16 cellular contexts compared by ENCODE assay signal in genomic region chrX:9635368-9635767, GRCh38.
DNase-seq lines count a peak whose midpoint lies in the region; ATAC-seq, FAIRE-seq and TF ChIP-seq lines count a peak whose summit lies in the region.
"Had no signal": no experiment of that assay in that cellular context is flagged by ENCODE, and none has a peak within 500 bp of the region (broad histone marks: within the 10 kb centered on the region; RNA-seq: fewer than 3 reads in every experiment).

No MANE protein-coding gene starts in this region.

- H3K9me3 Mint-ChIP-seq in activated T-helper 1 cell treated with anti-CD3 and anti-CD28 coated beads, Interleukin-12 subunit alpha, Interleukin-12 subunit beta, Interleukin-2, Interleukin-4 antibody, amounts not matched to agents 30 ng/mL and 10 ng/mL and 1 ng/mL, durations not matched to agents 14 hours and 24 hours and 36 hours: no peaks in the 10 kb centered on the region
- H3K9me3 Mint-ChIP-seq: CD14-positive monocyte, GM23338 had no signal

- intact Hi-C loops in endothelial cell of umbilical vein (cut with micrococcal nuclease) (no loop called here), right cardiac atrium (cut with DNase I) (no loop called here)
- intact Hi-C loops in activated T-helper 1 cell treated with anti-CD3 and anti-CD28 coated beads, Interleukin-12 subunit alpha, Interleukin-12 subunit beta, Interleukin-2, Interleukin-4 antibody, amounts not matched to agents 30 ng/mL and 10 ng/mL and 1 ng/mL, durations not matched to agents 14 hours and 24 hours and 36 hours (cut with micrococcal nuclease): no loop called here

- H3K4me1 ChIP-seq in endothelial cell of umbilical vein (ENCODE audit: control insufficient read depth, extremely low read depth, insufficient read depth, low read length) (no peaks in the 10 kb centered on the region), right cardiac atrium (ENCODE audit: control insufficient read depth, insufficient read depth, low read length) (no peaks in the 10 kb centered on the region), stomach smooth muscle (ENCODE audit: control insufficient read depth, insufficient read depth, low read length) (peaks cover 5% of the 10 kb centered on the region)
- H3K4me1 ChIP-seq: A549, Caco-2 had no signal

- H4K20me1 ChIP-seq in endothelial cell of umbilical vein (replicated peaks; ENCODE audit: control insufficient read depth, extremely low read depth, insufficient read depth, low read length): no peaks in the 10 kb centered on the region

- H3K27ac Mint-ChIP-seq in activated T-helper 1 cell treated with anti-CD3 and anti-CD28 coated beads, Interleukin-12 subunit alpha, Interleukin-12 subunit beta, Interleukin-2, Interleukin-4 antibody, amounts not matched to agents 30 ng/mL and 10 ng/mL and 1 ng/mL, durations not matched to agents 14 hours and 24 hours and 36 hours: no peak overlapping the region
- H3K27ac Mint-ChIP-seq: CD14-positive monocyte, GM23338 had no signal

- CTCF ChIA-PET in endothelial cell of umbilical vein (lab: Charles Lee): no interaction called here

- H3K27me3 Mint-ChIP-seq in activated T-helper 1 cell treated with anti-CD3 and anti-CD28 coated beads, Interleukin-12 subunit alpha, Interleukin-12 subunit beta, Interleukin-2, Interleukin-4 antibody, amounts not matched to agents 30 ng/mL and 10 ng/mL and 1 ng/mL, durations not matched to agents 14 hours and 24 hours and 36 hours (ENCODE audit: insufficient read depth): no peaks in the 10 kb centered on the region

- H3K4me3 ChIP-seq in endothelial cell of umbilical vein (replicated peaks in 1 of 3; ENCODE audit: insufficient read depth in 1 of 3, low read depth in 1 of 3, low read length in 3 of 3) (no peak overlapping the region), right cardiac atrium (ENCODE audit: low read length) (no peak overlapping the region), stomach smooth muscle (ENCODE audit: low read length in 2 of 2) (no peak overlapping the region)
- H3K4me3 ChIP-seq: A549, GM23338 had no signal

- no peak for TF ChIP-seq CTCF in endothelial cell of umbilical vein (IDR thresholded peaks at IDR 0.05; ENCODE audit: extremely low read depth in 1 of 2, insufficient read depth in 1 of 2, low read depth in 1 of 2, low read length in 2 of 2)

- no peak overlapping the region for H3K4me2 ChIP-seq in endothelial cell of umbilical vein (ENCODE audit: insufficient read depth, low read length)
- H3K4me2 ChIP-seq: A549, GM23338 had no signal

- dilution Hi-C loops in endothelial cell of umbilical vein (cut with MboI; ENCODE audit: extremely low pct_ligation_motif_present, low sequenced_read_pairs): no loop called here

- no peaks in the 10 kb centered on the region for H3K9me1 ChIP-seq in endothelial cell of umbilical vein (replicated peaks; ENCODE audit: control insufficient read depth, extremely low read depth, insufficient read depth, low read length)

- H3K27ac ChIP-seq in endothelial cell of umbilical vein (ENCODE audit: insufficient read depth, low read depth, low read length) (no peak overlapping the region), right cardiac atrium (ENCODE audit: low read length) (no peak overlapping the region), stomach smooth muscle (ENCODE audit: low read length) (peak overlapping the region; percentile 77)
- H3K27ac ChIP-seq: A549 had no signal

- H3K36me3 ChIP-seq in endothelial cell of umbilical vein (ENCODE audit: control insufficient read depth in 2 of 2, extremely low read depth in 1 of 2, insufficient read depth in 2 of 2, low read length in 2 of 2) (no peaks in the 10 kb centered on the region), stomach smooth muscle (ENCODE audit: control insufficient read depth in 2 of 2, insufficient read depth in 2 of 2, low read length in 2 of 2) (no peaks in the 10 kb centered on the region)

- no peaks in the 10 kb centered on the region for H3K27me3 ChIP-seq in endothelial cell of umbilical vein (ENCODE audit: control insufficient read depth in 2 of 2, insufficient read depth in 2 of 2, low read length in 2 of 2)
- H3K27me3 ChIP-seq in right cardiac atrium (ENCODE audit: control insufficient read depth, insufficient read depth): no peaks in the 10 kb centered on the region
- H3K27me3 ChIP-seq in stomach smooth muscle (ENCODE audit: control insufficient read depth in 1 of 2, insufficient read depth in 2 of 2, low read length in 2 of 2): no peaks in the 10 kb centered on the region

- POLR2A ChIA-PET in endothelial cell of umbilical vein (lab: Charles Lee): no interaction called here

- H3K9ac ChIP-seq in endothelial cell of umbilical vein (replicated peaks; ENCODE audit: extremely low read depth, insufficient read depth, low read length): no peak overlapping the region
- H3K9ac ChIP-seq in stomach smooth muscle (ENCODE audit: low read length in 2 of 2): no peak overlapping the region

- H3K9me3 ChIP-seq in endothelial cell of umbilical vein (replicated peaks; ENCODE audit: control insufficient read depth, insufficient read depth, low read length): no peaks in the 10 kb centered on the region
- H3K9me3 ChIP-seq in right cardiac atrium (ENCODE audit: control insufficient read depth, low read length): no peaks in the 10 kb centered on the region
- H3K9me3 ChIP-seq in stomach smooth muscle (ENCODE audit: control insufficient read depth in 2 of 2, low read length in 2 of 2): no peaks in the 10 kb centered on the region
- H3K9me3 ChIP-seq: A549, Caco-2 had no signal

- FAIRE-seq in endothelial cell of umbilical vein (lab: Jason Lieb, UNC): peak; percentile 18
- FAIRE-seq: A549, HTR-8/SVneo had no signal

- no peaks in the 10 kb centered on the region for H3K79me2 ChIP-seq in endothelial cell of umbilical vein (ENCODE audit: control insufficient read depth, insufficient read depth, low read length)

- ATAC-seq in right cardiac atrium (peak; percentile 53 to 83), GM19328 (IDR thresholded peaks at IDR 0.05; ENCODE audit: unreplicated experiment) (no peak)
- ATAC-seq: A549, GM23338 had no signal

- H2AFZ ChIP-seq in endothelial cell of umbilical vein (ENCODE audit: low read depth, low read length): no peak overlapping the region
- H2AFZ ChIP-seq: GM23338 had no signal

- peaks cover 7% of the 10 kb centered on the region for H3K4me1 Mint-ChIP-seq in activated T-helper 1 cell treated with anti-CD3 and anti-CD28 coated beads, Interleukin-12 subunit alpha, Interleukin-12 subunit beta, Interleukin-2, Interleukin-4 antibody, amounts not matched to agents 30 ng/mL and 10 ng/mL and 1 ng/mL, durations not matched to agents 14 hours and 24 hours and 36 hours (ENCODE audit: low read depth)
- H3K4me1 Mint-ChIP-seq: CD14-positive monocyte had no signal

- H3K4me3 Mint-ChIP-seq in activated T-helper 1 cell treated with anti-CD3 and anti-CD28 coated beads, Interleukin-12 subunit alpha, Interleukin-12 subunit beta, Interleukin-2, Interleukin-4 antibody, amounts not matched to agents 30 ng/mL and 10 ng/mL and 1 ng/mL, durations not matched to agents 14 hours and 24 hours and 36 hours: no peak overlapping the region
- H3K4me3 Mint-ChIP-seq: CD14-positive monocyte, GM23338 had no signal

- peaks cover 2% of the 10 kb centered on the region for H3K36me3 Mint-ChIP-seq in activated T-helper 1 cell treated with anti-CD3 and anti-CD28 coated beads, Interleukin-12 subunit alpha, Interleukin-12 subunit beta, Interleukin-2, Interleukin-4 antibody, amounts not matched to agents 30 ng/mL and 10 ng/mL and 1 ng/mL, durations not matched to agents 14 hours and 24 hours and 36 hours (ENCODE audit: low read depth)

- TF ChIP-seq POLR2A in endothelial cell of umbilical vein (IDR thresholded peaks at IDR 0.05; ENCODE audit: low read depth, low read length): no peak

- 67% methylated on average over 4 of the region's 4 CpGs for WGBS in right cardiac atrium

- no TSS peak for BruUV-seq in endothelial cell of umbilical vein (replicated peaks; lab: Mats Ljungman, UMichigan)

- peak; percentile 30 for DNase-seq in D341Med (ENCODE audit: low spot score)
- DNase-seq in endothelial cell of umbilical vein (ENCODE audit: low read depth, low spot score): no peak
- DNase-seq in right cardiac atrium: peak; percentile 19 to 70 (median 69)
- no peak for DNase-seq in activated T-cell treated with anti-CD3 and anti-CD28 coated beads for 4 hours
- no peak for DNase-seq in activated T-helper 1 cell treated with anti-CD3 and anti-CD28 coated beads, Interleukin-12 subunit alpha, Interleukin-12 subunit beta, Interleukin-2, Interleukin-4 antibody, amounts not matched to agents 30 ng/mL and 10 ng/mL and 1 ng/mL, durations not matched to agents 14 hours and 24 hours and 36 hours (ENCODE audit: low spot score)
- DNase-seq: Caco-2, DMS53, NCI-H146, NCI-H226, NCI-H748 treated with DMSO at 0.1 percent for 48 hours had no signal

TF ChIP-seq in endothelial cell of umbilical vein, 7 proteins besides CTCF, POLR2A, EP300 and RAD21:
- no peak for TF ChIP-seq FOS (IDR thresholded peaks at IDR 0.05; ENCODE audit: borderline replicate concordance, insufficient read depth, low read length)
- no peak for TF ChIP-seq MAX (IDR thresholded peaks at IDR 0.05; ENCODE audit: insufficient read depth, insufficient read length)
- no peak for TF ChIP-seq POLR2AphosphoS5 (IDR thresholded peaks at IDR 0.05; ENCODE audit: insufficient read depth, low read depth, low read length)
- no peak for TF ChIP-seq MYC (IDR thresholded peaks at IDR 0.05; ENCODE audit: low read depth, low read length)
- TF ChIP-seq GATA2 (IDR thresholded peaks at IDR 0.05; ENCODE audit: insufficient read depth, insufficient read length, low read depth, low read length): no peak
- TF ChIP-seq JUN (IDR thresholded peaks at IDR 0.05; ENCODE audit: borderline replicate concordance, insufficient read depth, insufficient read length, low read depth): no peak
- no peak for TF ChIP-seq EZH2 (IDR thresholded peaks at IDR 0.05; ENCODE audit: borderline replicate concordance, low read depth, low read length, severe bottlenecking)

Comparison
In these comparisons a context has a peak if more than half of its experiments do, and no peak if none do; other contexts are left out.
1. DNase-seq: peak in D341Med (single experiment) and right cardiac atrium (3 of 3); none in endothelial cell of umbilical vein (single experiment), activated T-cell treated with anti-CD3 and anti-CD28 coated beads for 4 hours (single experiment) and activated T-helper 1 cell treated with anti-CD3 and anti-CD28 coated beads, Interleukin-12 subunit alpha, Interleukin-12 subunit beta, Interleukin-2, Interleukin-4 antibody, amounts not matched to agents 30 ng/mL and 10 ng/mL and 1 ng/mL, durations not matched to agents 14 hours and 24 hours and 36 hours (single experiment).